In genomic region chr11:11318961-11319360, GRCh38 we compare ENCODE assay signal across 18 cellular contexts. TPM values are rescaled to one million over a fixed set of nuclear protein-coding genes. Genes with fewer than 3 reads are reported as not detected.
DNase-seq lines count a peak whose midpoint lies in the region; ATAC-seq and TF ChIP-seq lines count a peak whose summit lies in the region.
"Had no signal": no experiment of that assay in that cellular context is flagged by ENCODE, and none has a peak within 500 bp of the region (broad histone marks: within the 10 kb centered on the region; RNA-seq: fewer than 3 reads in every experiment).

No MANE protein-coding gene starts in this region.

- intact Hi-C loops in left lung (cut with DNase I), result no loop called here

- H3K27me3 ChIP-seq in left lung, result no peaks in the 10 kb centered on the region
- H3K27me3 ChIP-seq: colonic mucosa, uterus had no signal

- peaks cover 0 to 9% of the 10 kb centered on the region in 2 donors for H3K36me3 ChIP-seq in left lung
- H3K36me3 ChIP-seq: colonic mucosa, uterus had no signal

- peaks cover 0 to 7% of the 10 kb centered on the region in 2 donors for H3K9me3 ChIP-seq in left lung
- H3K9me3 ChIP-seq: colonic mucosa, psoas muscle, uterus had no signal

- ATAC-seq in GM18502 (IDR thresholded peaks at IDR 0.05; ENCODE audit: poor library complexity, unreplicated experiment) (peak; percentile 83), HG02870 (IDR thresholded peaks at IDR 0.05; ENCODE audit: unreplicated experiment) (peak; percentile 84), left lung (peak; percentile 68)
- ATAC-seq: psoas muscle had no signal

- no peak for TF ChIP-seq POLR2A in NB4 (IDR thresholded peaks at IDR 0.05; ENCODE audit: extremely low read depth, insufficient read length)

- peaks cover 3 to 15% of the 10 kb centered on the region in 2 donors for H3K4me1 ChIP-seq in left lung
- H3K4me1 ChIP-seq: colonic mucosa, uterus had no signal

- peak; percentile 56 for DNase-seq in NB4 (ENCODE audit: low read depth)
- no peak for DNase-seq in left lung
- no peak for DNase-seq in NCI-H2196 (lab: John Stamatoyannopoulos, UW; ENCODE audit: unreplicated experiment)
- DNase-seq in C1 segment of cervical spinal cord (lab: John Stamatoyannopoulos, UW), result no peak
- no peak for DNase-seq in coronary artery (ENCODE audit: low spot score)
- DNase-seq in DMS53 treated with DMSO at 0.1 percent for 48 hours (lab: John Stamatoyannopoulos, UW; ENCODE audit: unreplicated experiment), result no peak
- DNase-seq: activated CD8-positive, alpha-beta memory T cell treated with anti-CD3 and anti-CD28 coated beads, Interleukin-2, amount 50 U/mL, for 4 hours; activated naive CD4-positive, alpha-beta T cell treated with anti-CD3 and anti-CD28 coated beads for 36 hours; Calu3; colonic mucosa; immature natural killer cell; mesenchymal stem cell; NCI-H2029 treated with DMSO at 0.1 percent for 48 hours; NCI-H69; psoas muscle; uterus had no signal

- TF ChIP-seq CTCF in NB4 (IDR thresholded peaks at IDR 0.05; ENCODE audit: low read depth, low read length), result no peak
- no peak for TF ChIP-seq CTCF in left lung (IDR thresholded peaks at IDR 0.05)
- TF ChIP-seq CTCF in coronary artery (IDR thresholded peaks at IDR 0.05), result no peak

- no peak overlapping the region for H3K27ac ChIP-seq in left lung
- no peak overlapping the region for H3K27ac ChIP-seq in coronary artery
- H3K27ac ChIP-seq: colonic mucosa, psoas muscle, uterus had no signal

- no peak overlapping the region for H3K4me3 ChIP-seq in NB4 (ENCODE audit: low read depth, low read length)
- H3K4me3 ChIP-seq in left lung, result no peak overlapping the region
- H3K4me3 ChIP-seq in coronary artery, result no peak overlapping the region
- H3K4me3 ChIP-seq: colonic mucosa, psoas muscle, uterus had no signal

RNA-seq across cellular contexts. Expression of gene CSNK2A3, which starts 34.1 kb away (rescaled TPM):
- 1 to 10 TPM; 1.9 to 3.2 TPM for total RNA-seq in left lung
